Comparison of ENCODE assay signal across 26 cellular contexts in the genomic region with DNA sequence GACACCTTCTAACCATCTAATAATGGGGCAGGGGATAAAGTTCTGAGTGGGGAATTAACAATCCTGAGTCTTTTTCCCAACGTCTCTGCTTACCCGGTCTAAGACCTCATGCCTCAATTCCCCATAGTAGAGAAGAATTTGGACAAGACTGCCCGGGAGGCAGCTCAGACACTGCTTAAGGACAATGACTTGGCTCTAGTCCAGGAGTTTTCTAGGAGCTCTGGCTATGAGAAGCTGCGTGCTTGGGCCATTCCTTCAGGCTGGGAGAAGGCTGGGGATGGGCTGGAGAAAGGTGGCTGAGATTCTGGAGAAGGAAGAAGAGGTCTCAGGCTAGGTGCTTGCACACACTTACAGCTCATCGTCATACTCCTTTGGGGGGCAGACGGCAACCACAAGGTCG. TPM values are rescaled to one million over a fixed set of nuclear protein-coding genes. Genes with fewer than 3 reads are reported as not detected.
DNase-seq lines count a peak whose midpoint lies in the region; ATAC-seq and TF ChIP-seq lines count a peak whose summit lies in the region.
"Had no signal": no experiment of that assay in that cellular context is flagged by ENCODE, and none has a peak within 500 bp of the region (broad histone marks: within the 10 kb centered on the region; RNA-seq: fewer than 3 reads in every experiment).

No MANE protein-coding gene starts in this region.

- H3K9me2 ChIP-seq in OCI-LY7 (ENCODE audit: insufficient read depth, low read length): no peaks in the 10 kb centered on the region

- H3K36me3 Mint-ChIP-seq in MCF 10A (ENCODE audit: insufficient read depth, unreplicated experiment): no peaks in the 10 kb centered on the region
- H3K36me3 Mint-ChIP-seq: naive thymus-derived CD4-positive, alpha-beta T cell had no signal

- H3K27ac ChIP-seq in mammary epithelial cell (ENCODE audit: insufficient read depth, low read depth, low read length) (no peak overlapping the region), testis (no peak overlapping the region), OCI-LY7 (ENCODE audit: low read depth, low read length, poor library complexity, severe bottlenecking) (no peak overlapping the region)
- H3K27ac ChIP-seq: C4-2B, SK-N-MC had no signal

- no peaks in the 10 kb centered on the region for H3K79me2 ChIP-seq in mammary epithelial cell (ENCODE audit: insufficient read depth, low read length)
- H3K79me2 ChIP-seq in OCI-LY7 (ENCODE audit: insufficient read depth, low read depth, low read length): no peaks in the 10 kb centered on the region

- TF ChIP-seq CTCF in MCF 10A (IDR thresholded peaks at IDR 0.05; ENCODE audit: unreplicated experiment): no peak
- no peak for TF ChIP-seq CTCF in mammary epithelial cell (conservative IDR thresholded peaks at IDR 0.05 in 1 of 2, IDR thresholded peaks at IDR 0.05 in 1 of 2; ENCODE audit: extremely low read depth in 1 of 2, insufficient read depth in 1 of 2, low read depth in 1 of 2, low read length in 2 of 2)
- no peak for TF ChIP-seq CTCF in testis (IDR thresholded peaks at IDR 0.05)
- no peak for TF ChIP-seq CTCF in OCI-LY7 (conservative IDR thresholded peaks at IDR 0.05; ENCODE audit: low read length)

- in situ Hi-C loops in mammary epithelial cell (cut with MboI; ENCODE audit: low sequenced_read_pairs in 2 of 2): loop anchor here in 1 of 2 donors (10.0 kb wide), 1 partner anchor 102 kb away; no protein-coding TSS in a partner anchor

- no peaks in the 10 kb centered on the region for H3K9me3 ChIP-seq in mammary epithelial cell (replicated peaks; ENCODE audit: insufficient read depth, low read length)
- H3K9me3 ChIP-seq in testis: no peaks in the 10 kb centered on the region
- no peaks in the 10 kb centered on the region for H3K9me3 ChIP-seq in OCI-LY7 (ENCODE audit: low read length)

- H3K4me2 ChIP-seq in mammary epithelial cell (ENCODE audit: insufficient read depth, low read depth, low read length) (no peak overlapping the region), OCI-LY7 (ENCODE audit: low read length) (no peak overlapping the region)

- no peak overlapping the region for H3K27ac Mint-ChIP-seq in MCF 10A (ENCODE audit: low read depth, unreplicated experiment)
- H3K27ac Mint-ChIP-seq: activated CD4-positive, alpha-beta T cell treated with anti-CD3 and anti-CD28 coated beads, Interleukin-2, amount 10 ng/mL, durations not matched to agents 7 days and 5 days; activated naive CD4-positive, alpha-beta T cell treated with anti-CD3 and anti-CD28 coated beads for 36 hours; naive thymus-derived CD4-positive, alpha-beta T cell had no signal

- H3K4me3 ChIP-seq in mammary epithelial cell (replicated peaks in 1 of 3; ENCODE audit: insufficient read depth in 1 of 3, low read depth in 2 of 3, low read length in 3 of 3): no peak overlapping the region
- no peak overlapping the region for H3K4me3 ChIP-seq in testis
- H3K4me3 ChIP-seq in OCI-LY7 (ENCODE audit: low read depth, low read length, poor library complexity, severe bottlenecking): no peak overlapping the region
- H3K4me3 ChIP-seq: SK-N-MC had no signal

- intact Hi-C loops in MCF 10A (cut with micrococcal nuclease) (no loop called here), mammary epithelial cell (cut with micrococcal nuclease) (no loop called here), testis (cut with DNase I; ENCODE audit: low total_unique reads) (no loop called here), OCI-LY7 (cut with micrococcal nuclease; ENCODE audit: unreplicated experiment) (no loop called here)

- BruUV-seq in MCF 10A (replicated peaks; lab: Mats Ljungman, UMichigan) (no TSS peak), mammary epithelial cell (replicated peaks; lab: Mats Ljungman, UMichigan) (no TSS peak), OCI-LY7 (replicated peaks; lab: Mats Ljungman, UMichigan) (no TSS peak)

- TF ChIP-seq POLR2A in testis (IDR thresholded peaks at IDR 0.05): no peak

- POLR2A ChIA-PET in MCF 10A (lab: Yijun Ruan, JAX) (no interaction called here), OCI-LY7 (lab: Charles Lee) (no interaction called here)

- 79% methylated on average over 7 of the region's 7 CpGs for WGBS in mammary epithelial cell (ENCODE audit: low coverage, missing lambda C conversion rate)
- WGBS in testis, 2 donors: 46 to 71% methylated on average over 4 to 7 of the region's 7 CpGs

- H3K9ac ChIP-seq in mammary epithelial cell (ENCODE audit: insufficient read depth, low read length): no peak overlapping the region

- dilution Hi-C loops in mammary epithelial cell (cut with HindIII; ENCODE audit: low sequenced_read_pairs): no loop called here

- peaks cover 43% of the 10 kb centered on the region for H3K27me3 Mint-ChIP-seq in MCF 10A (ENCODE audit: insufficient read depth, unreplicated experiment)

- H2AFZ ChIP-seq in mammary epithelial cell (ENCODE audit: low read depth, low read length) (no peak overlapping the region), OCI-LY7 (ENCODE audit: low read length) (no peak overlapping the region)

- no peaks in the 10 kb centered on the region for H3K9me3 Mint-ChIP-seq in MCF 10A (ENCODE audit: unreplicated experiment)
- H3K9me3 Mint-ChIP-seq: activated CD4-positive, alpha-beta T cell treated with anti-CD3 and anti-CD28 coated beads, Interleukin-2, amount 10 ng/mL, durations not matched to agents 7 days and 5 days; activated naive CD4-positive, alpha-beta T cell treated with anti-CD3 and anti-CD28 coated beads for 36 hours had no signal

- no peak for ATAC-seq in HG02610 (IDR thresholded peaks at IDR 0.05; ENCODE audit: unreplicated experiment)
- ATAC-seq: left lobe of liver; naive thymus-derived CD4-positive, alpha-beta T cell had no signal

- H3K4me3 Mint-ChIP-seq in MCF 10A (ENCODE audit: unreplicated experiment): no peak overlapping the region
- H3K4me3 Mint-ChIP-seq: activated CD4-positive, alpha-beta T cell treated with anti-CD3 and anti-CD28 coated beads, Interleukin-2, amount 10 ng/mL, durations not matched to agents 7 days and 5 days; activated naive CD4-positive, alpha-beta T cell treated with anti-CD3 and anti-CD28 coated beads for 36 hours; naive thymus-derived CD4-positive, alpha-beta T cell had no signal

- H3K27me3 ChIP-seq in mammary epithelial cell (ENCODE audit: insufficient read depth, low read length) (no peaks in the 10 kb centered on the region), testis (no peaks in the 10 kb centered on the region)

- no peaks in the 10 kb centered on the region for H4K20me1 ChIP-seq in mammary epithelial cell (ENCODE audit: insufficient read depth, low read length)
- no peaks in the 10 kb centered on the region for H4K20me1 ChIP-seq in OCI-LY7 (ENCODE audit: insufficient read depth, low read length)

- no peaks in the 10 kb centered on the region for H3K4me1 Mint-ChIP-seq in MCF 10A (ENCODE audit: insufficient read depth, unreplicated experiment)
- H3K4me1 Mint-ChIP-seq: activated CD4-positive, alpha-beta T cell treated with anti-CD3 and anti-CD28 coated beads, Interleukin-2, amount 10 ng/mL, durations not matched to agents 7 days and 5 days had no signal

- H3K4me1 ChIP-seq in mammary epithelial cell (ENCODE audit: insufficient read depth, low read length): no peaks in the 10 kb centered on the region
- no peaks in the 10 kb centered on the region for H3K4me1 ChIP-seq in testis
- no peaks in the 10 kb centered on the region for H3K4me1 ChIP-seq in OCI-LY7 (ENCODE audit: insufficient read depth, low read length, poor library complexity, severe bottlenecking)

- DNase-seq in MCF 10A (ENCODE audit: unreplicated experiment): peak; percentile 49
- DNase-seq in mammary epithelial cell: no peak
- peak; percentile 4 for DNase-seq in RPMI7951 (ENCODE audit: low read depth)
- peak; percentile 19 for DNase-seq in fibroblast of peridontal ligament (ENCODE audit: extremely low read depth)
- peak; percentile 23 for DNase-seq in testis
- no peak for DNase-seq in OCI-LY7 (ENCODE audit: low spot score)
- DNase-seq: ACHN; activated CD4-positive, alpha-beta T cell treated with anti-CD3 and anti-CD28 coated beads, Interleukin-2, amount 10 ng/mL, durations not matched to agents 7 days and 5 days; activated naive CD4-positive, alpha-beta T cell treated with anti-CD3 and anti-CD28 coated beads for 36 hours; activated T-cell treated with anti-CD3 and anti-CD28 coated beads, Interleukin-2, amount 50 U/mL, for 48 hours; amniotic stem cell; KG1; naive thymus-derived CD4-positive, alpha-beta T cell; NCI-H146; NCI-H2171; NCI-H524; occipital lobe; retina had no signal

- no peaks in the 10 kb centered on the region for H3K36me3 ChIP-seq in mammary epithelial cell (ENCODE audit: insufficient read depth, low read length)
- H3K36me3 ChIP-seq in testis (ENCODE audit: low read depth, missing control alignments): no peaks in the 10 kb centered on the region
- no peaks in the 10 kb centered on the region for H3K36me3 ChIP-seq in OCI-LY7 (ENCODE audit: insufficient read depth, low read length)

- CTCF ChIA-PET in MCF 10A (lab: Yijun Ruan, JAX): interaction anchor here (0.8 to 1.5 kb wide), 2 partner anchors 8 to 112 kb away, joined by 4 to 8 read pairs; no protein-coding TSS in a partner anchor
- CTCF ChIA-PET in mammary epithelial cell (lab: Charles Lee; ENCODE audit: low non-redundant PET): no interaction called here
- CTCF ChIA-PET in OCI-LY7 (lab: Charles Lee; ENCODE audit: unreplicated experiment): no interaction called here

RNA-seq across cellular contexts. Expression of a gene that starts 19.8 kb away (rescaled TPM):
- total RNA-seq in MCF 10A (2022): not detected in 2 replicates
- total RNA-seq in mammary epithelial cell: under 1 TPM in 1 of 2 donors, not detected in 1; 0.17 TPM
- not detected for polyA plus RNA-seq in mammary epithelial cell
- polyA minus RNA-seq in mammary epithelial cell: not detected
- total RNA-seq in RPMI7951 (2014; rRNA removed; shearing (Covaris generic)): not detected in 2 replicates
- total RNA-seq in testis: 1 to 10 TPM; 2.0 to 2.2 TPM
- polyA plus RNA-seq in testis (ENCODE audit: insufficient read depth, low read depth, low replicate concordance): 1.5 TPM
- not detected in 2 replicates for total RNA-seq in OCI-LY7 (2014; rRNA removed; shearing (Covaris generic))
- total RNA-seq in OCI-LY7 (2022): not detected in 2 replicates
- total RNA-seq: activated CD4-positive, alpha-beta T cell treated with anti-CD3 and anti-CD28 coated beads, Interleukin-2, amount 10 ng/mL, durations not matched to agents 7 days and 5 days; activated naive CD4-positive, alpha-beta T cell treated with anti-CD3 and anti-CD28 coated beads for 36 hours; fibroblast of villous mesenchyme; HT1080 had no signal
- polyA plus RNA-seq: naive thymus-derived CD4-positive, alpha-beta T cell had no signal

RNA-seq across cellular contexts. Expression of a gene that starts 47.8 kb away (rescaled TPM):
- total RNA-seq in MCF 10A (2022) (not detected in 2 replicates), mammary epithelial cell (not detected), testis (1 to 10 TPM; 1.2 TPM), OCI-LY7 (2022) (not detected in 2 replicates)
- polyA plus RNA-seq in mammary epithelial cell (not detected), testis (ENCODE audit: insufficient read depth, low read depth, low replicate concordance) (3.7 TPM)
- polyA minus RNA-seq in mammary epithelial cell: not detected
- total RNA-seq in RPMI7951 (2014; rRNA removed; shearing (Covaris generic)): not detected in 2 replicates
- total RNA-seq in OCI-LY7 (2014; rRNA removed; shearing (Covaris generic)): not detected in 2 replicates
- total RNA-seq: activated CD4-positive, alpha-beta T cell treated with anti-CD3 and anti-CD28 coated beads, Interleukin-2, amount 10 ng/mL, durations not matched to agents 7 days and 5 days; activated naive CD4-positive, alpha-beta T cell treated with anti-CD3 and anti-CD28 coated beads for 36 hours; fibroblast of villous mesenchyme; HT1080; naive thymus-derived CD4-positive, alpha-beta T cell; T-helper 2 cell treated with Interferon-gamma antibody and Interleukin-4, amounts not matched to agents 100 ng/mL and 5 ng/mL, for 36 hours had no signal
- polyA plus RNA-seq: naive thymus-derived CD4-positive, alpha-beta T cell had no signal

RNA-seq across cellular contexts. Expression of a gene that starts 50.7 kb away (rescaled TPM):
- not detected in 2 replicates for total RNA-seq in MCF 10A (2022)
- not detected for total RNA-seq in mammary epithelial cell
- not detected for polyA plus RNA-seq in mammary epithelial cell
- polyA minus RNA-seq in mammary epithelial cell: not detected
- total RNA-seq in RPMI7951 (2014; rRNA removed; shearing (Covaris generic)): not detected in 2 replicates
- total RNA-seq in testis: 1 to 10 TPM; 2.2 to 2.9 TPM
- 4.2 TPM for polyA plus RNA-seq in testis (ENCODE audit: insufficient read depth, low read depth, low replicate concordance)
- not detected in 2 replicates for total RNA-seq in OCI-LY7 (2014; rRNA removed; shearing (Covaris generic))
- total RNA-seq in OCI-LY7 (2022): not detected in 2 replicates
- total RNA-seq: activated CD4-positive, alpha-beta T cell treated with anti-CD3 and anti-CD28 coated beads, Interleukin-2, amount 10 ng/mL, durations not matched to agents 7 days and 5 days; activated naive CD4-positive, alpha-beta T cell treated with anti-CD3 and anti-CD28 coated beads for 36 hours; fibroblast of villous mesenchyme; HT1080; left lobe of liver; naive thymus-derived CD4-positive, alpha-beta T cell; occipital lobe; T-helper 2 cell treated with Interferon-gamma antibody and Interleukin-4, amounts not matched to agents 100 ng/mL and 5 ng/mL, for 36 hours had no signal
- polyA plus RNA-seq: naive thymus-derived CD4-positive, alpha-beta T cell; urinary bladder had no signal

Comparison
In these comparisons a context has a peak if more than half of its experiments do, and no peak if none do; other contexts are left out.
1. DNase-seq: peak in MCF 10A (single experiment), RPMI7951 (single experiment), fibroblast of peridontal ligament (single experiment) and testis (single experiment); none in mammary epithelial cell (single experiment) and OCI-LY7 (single experiment).